21 cellular contexts compared by ENCODE assay signal in the genomic region with DNA sequence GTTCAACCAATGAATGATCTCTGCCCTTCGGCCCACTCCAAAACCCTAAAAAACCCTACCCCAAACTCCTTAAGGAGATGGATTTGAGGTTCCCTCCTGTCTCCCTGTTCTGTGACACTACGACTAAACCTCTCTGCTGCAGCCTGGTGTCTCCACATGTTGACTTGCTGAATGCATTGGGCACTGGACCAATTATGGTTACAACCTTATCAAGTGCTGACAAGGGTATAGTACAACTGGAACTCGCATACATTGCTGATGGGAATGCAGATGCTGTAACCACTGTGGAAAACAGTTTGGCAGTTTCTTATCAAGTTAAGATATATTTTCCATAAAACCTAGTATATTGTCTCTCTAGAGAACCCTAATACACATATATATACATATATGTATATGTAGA.
"Had no signal": no experiment of that assay in that cellular context is flagged by ENCODE, and none has a peak within 500 bp of the region (broad histone marks: within the 10 kb centered on the region; RNA-seq: fewer than 3 reads in every experiment).

No MANE protein-coding gene starts in this region.

- H3K27me3 ChIP-seq: colonic mucosa, esophagus muscularis mucosa, hepatocyte, stomach had no signal

- ATAC-seq: left cardiac atrium; left ventricle myocardium superior; psoas muscle; sciatic nerve; stimulated activated naive B cell treated with anti-CD40 and anti-IgM and Interleukin-4, amounts not matched to agents 10 μg/mL and 1 μg/mL and 100 μg/mL, for 72 hours had no signal

- DNase-seq: colonic mucosa; effector CD4-positive, alpha-beta T cell; foreskin fibroblast; kidney; left cardiac atrium; left ventricle myocardium superior; mesenchymal stem cell; naive B cell; psoas muscle; retina; stimulated activated CD4-positive, alpha-beta T cell treated with anti-CD3 and anti-CD28 coated beads, Interleukin-2, amount 100 ng/mL, for 24 hours; stimulated activated CD4-positive, alpha-beta T cell treated with anti-CD3 and anti-CD28 coated beads, Interleukin-4, amount 100 ng/mL, for 4 hours; stimulated activated naive B cell treated with anti-CD40 and anti-IgM and Interleukin-4, amounts not matched to agents 10 μg/mL and 1 μg/mL and 100 μg/mL, for 72 hours; stomach; substantia nigra had no signal

- H3K4me1 ChIP-seq: colonic mucosa, psoas muscle had no signal

- H3K9me3 ChIP-seq: colonic mucosa, psoas muscle had no signal

- H3K27ac ChIP-seq: colonic mucosa, esophagus muscularis mucosa, hepatocyte, psoas muscle, stomach had no signal

- FAIRE-seq: endometrium, kidney, urothelium cell line had no signal

- H3K36me3 ChIP-seq: colonic mucosa, esophagus muscularis mucosa, stomach had no signal

- H3K4me3 ChIP-seq: colonic mucosa, esophagus muscularis mucosa, hepatocyte, lung, psoas muscle, stomach had no signal
